In the genomic region with DNA sequence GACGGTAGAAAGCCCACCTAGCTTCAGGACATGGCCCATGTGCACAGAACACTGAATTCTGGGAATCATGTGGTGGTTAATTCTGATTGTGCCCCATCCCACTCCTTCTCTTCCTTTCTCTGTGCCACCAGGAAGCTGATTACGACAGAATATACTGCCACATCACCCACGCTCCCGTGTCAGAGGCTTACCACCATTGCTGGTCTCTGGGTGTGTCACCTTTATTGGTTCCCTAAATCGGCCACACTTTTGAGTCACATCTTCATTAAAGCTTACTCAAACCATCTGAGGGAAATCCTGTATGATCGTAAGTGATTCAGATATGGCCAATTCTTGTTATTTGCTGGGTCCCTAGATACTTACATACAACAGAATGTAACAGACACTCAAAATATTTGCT, we compare ENCODE assay signal across 13 cellular contexts. TPM values are rescaled to one million over a fixed set of nuclear protein-coding genes. Genes with fewer than 3 reads are reported as not detected.
DNase-seq lines count a peak whose midpoint lies in the region; ATAC-seq and TF ChIP-seq lines count a peak whose summit lies in the region.
"Had no signal": no experiment of that assay in that cellular context is flagged by ENCODE, and none has a peak within 500 bp of the region (broad histone marks: within the 10 kb centered on the region; RNA-seq: fewer than 3 reads in every experiment).

No MANE protein-coding gene starts in this region.

- no peak overlapping the region for H3K27ac ChIP-seq in smooth muscle cell (ENCODE audit: low read depth)
- H3K27ac ChIP-seq: thoracic aorta had no signal

- H4K20me1 ChIP-seq in Loucy (ENCODE audit: insufficient read depth, low read length, poor library complexity, severe bottlenecking) (peaks cover 5% of the 10 kb centered on the region), smooth muscle cell (ENCODE audit: low read depth) (no peaks in the 10 kb centered on the region)

- H3K4me1 ChIP-seq in Loucy (ENCODE audit: insufficient read depth, low read length, poor library complexity, severe bottlenecking) = peaks cover 31% of the 10 kb centered on the region
- H3K4me1 ChIP-seq in smooth muscle cell (ENCODE audit: low read depth) = peaks cover 13% of the 10 kb centered on the region

- H3K9me3 ChIP-seq in Loucy (ENCODE audit: insufficient read depth, low read depth, low read length) = no peaks in the 10 kb centered on the region
- H3K9me3 ChIP-seq in smooth muscle cell (replicated peaks; ENCODE audit: low read depth) = no peaks in the 10 kb centered on the region
- H3K9me3 ChIP-seq: HAP-1, thoracic aorta had no signal

- peaks cover 33% of the 10 kb centered on the region; the same call in 1 of the 2 replicates for H3K36me3 ChIP-seq in Loucy (ENCODE audit: insufficient read depth, low read length)
- peaks cover 10% of the 10 kb centered on the region for H3K36me3 ChIP-seq in smooth muscle cell (ENCODE audit: low read depth)

- no peak overlapping the region for H2AFZ ChIP-seq in Loucy (ENCODE audit: low read length)
- H2AFZ ChIP-seq in smooth muscle cell (ENCODE audit: low read depth) = no peak overlapping the region

- H3K36me3 Mint-ChIP-seq in activated T-cell treated with anti-CD3 and anti-CD28 coated beads, Interleukin-2, amount 50 U/mL, for 72 hours (ENCODE audit: insufficient read depth in 2 of 2) = peaks cover 29 to 31% of the 10 kb centered on the region in 2 donors

- H3K79me2 ChIP-seq in Loucy (ENCODE audit: insufficient read depth, low read length) (peaks cover 53% of the 10 kb centered on the region), smooth muscle cell (ENCODE audit: low read depth) (peaks cover 40% of the 10 kb centered on the region)

- no peak for TF ChIP-seq CTCF in Loucy (conservative IDR thresholded peaks at IDR 0.05; ENCODE audit: low read length)
- no peak for TF ChIP-seq CTCF in smooth muscle cell (IDR thresholded peaks at IDR 0.05; ENCODE audit: borderline replicate concordance, insufficient read depth, poor library complexity, severe bottlenecking)

- H3K4me2 ChIP-seq in Loucy (ENCODE audit: low read depth, low read length, poor library complexity, severe bottlenecking) (peak overlapping the region; percentile 100), smooth muscle cell (no peak overlapping the region)

- H3K9ac ChIP-seq in Loucy (ENCODE audit: low read depth, low read length, poor library complexity, severe bottlenecking) (no peak overlapping the region), smooth muscle cell (ENCODE audit: low read depth) (no peak overlapping the region)

- no peaks in the 10 kb centered on the region for H3K9me2 ChIP-seq in Loucy (replicated peaks; ENCODE audit: low read depth, low read length)

- WGBS in smooth muscle cell (ENCODE audit: low lambda C conversion rate) = 94% methylated on average over 6 of the region's 6 CpGs

- H3K4me3 ChIP-seq in Loucy (ENCODE audit: low read length, poor library complexity, severe bottlenecking) = no peak overlapping the region
- H3K4me3 ChIP-seq in skeletal muscle cell (ENCODE audit: low read depth, low read length) = no peak overlapping the region
- H3K4me3 ChIP-seq in smooth muscle cell = no peak overlapping the region
- H3K4me3 ChIP-seq: HAP-1, thoracic aorta had no signal

- DNase-seq in ELR (ENCODE audit: low read depth) (peak; percentile 47), skeletal muscle cell (ENCODE audit: low read depth) (peak; percentile 4), NCI-H524 treated with DMSO at 0.1 percent for 48 hours (lab: John Stamatoyannopoulos, UW) (no peak), cerebellar nuclear complex (lab: John Stamatoyannopoulos, UW) (no peak), smooth muscle cell (lab: John Stamatoyannopoulos, UW; ENCODE audit: unreplicated experiment) (no peak)
- peak; percentile 67 to 68 for DNase-seq in activated T-cell treated with anti-CD3 and anti-CD28 coated beads, Interleukin-2, amount 50 U/mL, for 72 hours
- DNase-seq: NCI-H2029, T-helper 9 cell had no signal

- H3K4me3 Mint-ChIP-seq in activated T-cell treated with anti-CD3 and anti-CD28 coated beads, Interleukin-2, amount 50 U/mL, for 72 hours = peak overlapping the region; percentile 61 to 82

- no peaks in the 10 kb centered on the region for H3K27me3 Mint-ChIP-seq in activated T-cell treated with anti-CD3 and anti-CD28 coated beads, Interleukin-2, amount 50 U/mL, for 72 hours (ENCODE audit: low read depth)

- H3K27me3 ChIP-seq in Loucy (ENCODE audit: insufficient read depth, low read length, poor library complexity, severe bottlenecking) (no peaks in the 10 kb centered on the region), smooth muscle cell (ENCODE audit: low read depth) (no peaks in the 10 kb centered on the region)

- H3K9me3 Mint-ChIP-seq in activated T-cell treated with anti-CD3 and anti-CD28 coated beads, Interleukin-2, amount 50 U/mL, for 72 hours = no peaks in the 10 kb centered on the region
- H3K9me3 Mint-ChIP-seq: IgD-negative memory B cell had no signal

- peaks cover 61% of the 10 kb centered on the region for H3K4me1 Mint-ChIP-seq in activated T-cell treated with anti-CD3 and anti-CD28 coated beads, Interleukin-2, amount 50 U/mL, for 72 hours (ENCODE audit: low read depth)

- H3F3A ChIP-seq in Loucy (ENCODE audit: low read depth) = no peaks in the 10 kb centered on the region
- H3F3A ChIP-seq in smooth muscle cell (ENCODE audit: low read depth) = no peaks in the 10 kb centered on the region

- peak overlapping the region; percentile 93 for H3K27ac Mint-ChIP-seq in activated T-cell treated with anti-CD3 and anti-CD28 coated beads, Interleukin-2, amount 50 U/mL, for 72 hours

- peak; percentile 50 to 64 for ATAC-seq in activated T-cell treated with anti-CD3 and anti-CD28 coated beads, Interleukin-2, amount 50 U/mL, for 72 hours (replicated peaks in 1 of 2)
- ATAC-seq in GM19035 (IDR thresholded peaks at IDR 0.05; ENCODE audit: unreplicated experiment) = no peak

RNA-seq across cellular contexts. Expression of a gene that starts 3.1 kb away (rescaled TPM):
- 10 to 100 TPM; 17.5 to 23.2 TPM for total RNA-seq in activated T-cell treated with anti-CD3 and anti-CD28 coated beads, Interleukin-2, amount 50 U/mL, for 72 hours
- total RNA-seq in smooth muscle cell = 6.3 and 9.2 TPM in 2 replicates
- polyA plus RNA-seq in smooth muscle cell = 6.0 and 9.5 TPM in 2 replicates

RNA-seq across cellular contexts. Expression of a gene that starts 3.2 kb away (rescaled TPM):
- 10 to 100 TPM; 39.2 to 53.9 TPM for total RNA-seq in activated T-cell treated with anti-CD3 and anti-CD28 coated beads, Interleukin-2, amount 50 U/mL, for 72 hours
- total RNA-seq in smooth muscle cell = 5.5 and 7.8 TPM in 2 replicates
- 2.8 and 3.7 TPM in 2 replicates for polyA plus RNA-seq in smooth muscle cell

RNA-seq across cellular contexts. Expression of a gene that starts 36.0 kb away (rescaled TPM):
- not detected for total RNA-seq in activated T-cell treated with anti-CD3 and anti-CD28 coated beads, Interleukin-2, amount 50 U/mL, for 72 hours
- total RNA-seq in smooth muscle cell = 0.18 TPM in 1 of 2 replicates, not detected in the other
- 0.18 and 0.64 TPM in 2 replicates for polyA plus RNA-seq in smooth muscle cell
- total RNA-seq: thoracic aorta had no signal
- polyA plus RNA-seq: IgD-negative memory B cell had no signal

RNA-seq across cellular contexts. Expression of a gene that starts 58.6 kb away (rescaled TPM):
- 10 to 100 TPM; 36.7 to 39.7 TPM for total RNA-seq in activated T-cell treated with anti-CD3 and anti-CD28 coated beads, Interleukin-2, amount 50 U/mL, for 72 hours
- total RNA-seq in smooth muscle cell = 55.6 and 76.3 TPM in 2 replicates
- polyA plus RNA-seq in smooth muscle cell = 43.6 and 50.9 TPM in 2 replicates

Comparison
In these comparisons a context has a peak if more than half of its experiments do, and no peak if none do; other contexts are left out.
1. DNase-seq: peak in ELR (single experiment), activated T-cell treated with anti-CD3 and anti-CD28 coated beads, Interleukin-2, amount 50 U/mL, for 72 hours (2 of 2) and skeletal muscle cell (single experiment); none in NCI-H524 treated with DMSO at 0.1 percent for 48 hours (single experiment), cerebellar nuclear complex (0 of 2) and smooth muscle cell (single experiment).